8 cellular contexts compared by ENCODE assay signal in the genomic region with DNA sequence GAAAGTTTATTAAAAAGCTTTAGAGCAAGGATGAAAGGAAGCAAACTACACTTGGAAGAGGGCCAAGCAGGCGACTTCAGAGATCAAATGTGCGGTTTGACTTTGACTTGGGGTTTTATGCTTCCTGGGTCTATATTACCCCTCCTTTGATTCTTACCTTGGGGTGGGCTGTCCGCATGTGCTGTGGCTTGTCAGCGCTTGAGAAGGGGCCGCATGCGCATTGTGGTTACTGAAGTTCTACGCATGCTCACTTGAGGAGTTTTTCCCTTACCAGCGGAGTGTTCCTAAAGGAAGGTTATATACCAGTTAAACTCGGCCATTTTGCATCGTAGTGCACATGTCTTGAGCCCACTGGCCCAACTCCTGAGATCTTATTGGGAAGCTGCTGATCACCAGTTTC. TPM values are rescaled to one million over a fixed set of nuclear protein-coding genes. Genes with fewer than 3 reads are reported as not detected.
DNase-seq lines count a peak whose midpoint lies in the region; FAIRE-seq and TF ChIP-seq lines count a peak whose summit lies in the region.

No MANE protein-coding gene starts in this region.

- H3K9me3 Mint-ChIP-seq in type B pancreatic cell (peaks cover 4% of the 10 kb centered on the region), Caco-2 (ENCODE audit: unreplicated experiment) (no peaks in the 10 kb centered on the region)

- H3K4me3 Mint-ChIP-seq in type B pancreatic cell (no peak overlapping the region), Caco-2 (ENCODE audit: unreplicated experiment) (no peak overlapping the region)

- no peak overlapping the region for H3K4me3 ChIP-seq in Caco-2 (ENCODE audit: low read depth, low read length)

- no peaks in the 10 kb centered on the region for H3K9me3 ChIP-seq in Caco-2

- H3K27ac Mint-ChIP-seq in type B pancreatic cell (no peak overlapping the region), Caco-2 (ENCODE audit: unreplicated experiment) (no peak overlapping the region)

- peak; percentile 46 for FAIRE-seq in endometrium (lab: Jason Lieb, UNC)

- CTCF ChIA-PET in Caco-2 (lab: Charles Lee), result no interaction called here

- H3K36me3 Mint-ChIP-seq in type B pancreatic cell (no peaks in the 10 kb centered on the region), Caco-2 (ENCODE audit: insufficient read depth, unreplicated experiment) (no peaks in the 10 kb centered on the region)

- H3K36me3 ChIP-seq in Caco-2 (ENCODE audit: control insufficient read depth, insufficient read depth, low read length), result no peaks in the 10 kb centered on the region

- H3K27me3 Mint-ChIP-seq in type B pancreatic cell, result no peaks in the 10 kb centered on the region
- no peaks in the 10 kb centered on the region for H3K27me3 Mint-ChIP-seq in Caco-2 (ENCODE audit: insufficient read depth, unreplicated experiment)

- intact Hi-C loops in Caco-2 (cut with micrococcal nuclease; ENCODE audit: unreplicated experiment), result loop anchor here (5.0 kb wide), 2 partner anchors 142 to 163 kb away; a partner anchor contains a TSS

- POLR2A ChIA-PET in Caco-2 (lab: Charles Lee), result no interaction called here

- no peak for TF ChIP-seq CTCF in GM20000 (IDR thresholded peaks at IDR 0.05; ENCODE audit: extremely low read depth, missing control alignments)
- TF ChIP-seq CTCF in type B pancreatic cell (conservative IDR thresholded peaks at IDR 0.05), result no peak
- no peak for TF ChIP-seq CTCF in Caco-2 (IDR thresholded peaks at IDR 0.05; ENCODE audit: insufficient read depth in 1 of 2, low read depth in 1 of 2, low read length in 1 of 2, severe bottlenecking in 1 of 2, unreplicated experiment in 1 of 2)

- no peaks in the 10 kb centered on the region for H3K4me1 ChIP-seq in Caco-2

- no TSS peak for BruUV-seq in Caco-2 (replicated peaks; lab: Mats Ljungman, UMichigan)

- DNase-seq in GM20000 (ENCODE audit: low spot score), result peak; percentile 19
- DNase-seq in activated CD8-positive, alpha-beta memory T cell treated with anti-CD3 and anti-CD28 coated beads for 24 hours, result peak; percentile 81
- peak; percentile 37 for DNase-seq in stimulated activated CD8-positive, alpha-beta memory T cell treated with anti-CD3 and anti-CD28 coated beads, Interleukin-15, amount 100 ng/mL, for 1 hour (ENCODE audit: low read depth)
- no peak for DNase-seq in type B pancreatic cell (ENCODE audit: extremely low spot score, unreplicated experiment)
- DNase-seq in iPS-NIHi7 (ENCODE audit: extremely low spot score), result no peak
- DNase-seq in Caco-2, result no peak
- no peak for DNase-seq in anterior cingulate cortex (lab: John Stamatoyannopoulos, UW)

- peaks cover 4% of the 10 kb centered on the region for H3K4me1 Mint-ChIP-seq in type B pancreatic cell (ENCODE audit: unreplicated experiment)
- no peaks in the 10 kb centered on the region for H3K4me1 Mint-ChIP-seq in Caco-2 (ENCODE audit: low read depth, unreplicated experiment)

- H3K27me3 ChIP-seq in Caco-2 (replicated peaks; ENCODE audit: control insufficient read depth, insufficient read depth, low read length), result no peaks in the 10 kb centered on the region

RNA-seq across cellular contexts. Expression of a gene that starts 9.9 kb away (rescaled TPM):
- 0.14 and 0.58 TPM in 2 replicates for total RNA-seq in type B pancreatic cell (ENCODE audit: low replicate concordance)
- total RNA-seq in Caco-2 (2022), result not detected in 2 replicates

Comparison
In these comparisons a context has a peak if more than half of its experiments do, and no peak if none do; other contexts are left out.
1. DNase-seq: peak in GM20000 (single experiment), activated CD8-positive, alpha-beta memory T cell treated with anti-CD3 and anti-CD28 coated beads for 24 hours (single experiment) and stimulated activated CD8-positive, alpha-beta memory T cell treated with anti-CD3 and anti-CD28 coated beads, Interleukin-15, amount 100 ng/mL, for 1 hour (single experiment); none in type B pancreatic cell (single experiment), iPS-NIHi7 (single experiment), Caco-2 (0 of 2) and anterior cingulate cortex (0 of 58).